In the genomic region with DNA sequence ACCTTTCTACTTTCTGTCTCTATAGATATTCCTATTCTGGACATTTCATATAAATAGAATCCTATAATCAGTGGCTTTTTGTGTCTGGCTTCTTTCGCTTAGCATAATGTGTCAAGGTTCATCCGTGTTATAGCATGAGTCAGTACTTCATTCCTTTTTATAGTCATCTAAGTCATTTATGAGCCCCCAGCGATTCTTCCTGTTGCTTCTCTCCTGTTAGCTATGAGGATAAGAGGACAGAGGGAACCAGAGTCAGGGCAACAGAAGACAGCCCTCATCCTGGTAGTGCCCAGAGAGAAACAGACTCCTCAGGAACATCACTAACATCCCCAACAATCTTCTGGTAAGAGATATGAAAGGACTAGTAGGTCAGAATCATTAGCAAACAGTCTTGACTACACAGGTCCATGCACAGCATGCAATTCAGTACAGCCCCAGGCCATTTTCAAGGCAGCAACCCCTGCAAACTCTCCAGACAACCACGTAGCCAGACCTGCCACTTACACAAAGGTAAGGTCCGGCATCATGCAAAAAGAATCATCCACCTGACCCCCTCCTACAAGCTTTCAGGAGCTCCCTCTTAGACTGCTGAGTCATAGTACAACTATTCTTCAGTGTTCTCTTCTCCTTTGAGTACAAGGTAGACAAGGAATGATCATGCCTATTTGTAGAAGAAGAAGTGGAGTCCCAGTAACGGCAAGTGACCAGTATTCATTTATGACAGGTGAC, we compare ENCODE assay signal across 18 cellular contexts.
DNase-seq lines count a peak whose midpoint lies in the region; ATAC-seq and TF ChIP-seq lines count a peak whose summit lies in the region.
"Had no signal": no experiment of that assay in that cellular context is flagged by ENCODE, and none has a peak within 500 bp of the region (broad histone marks: within the 10 kb centered on the region; RNA-seq: fewer than 3 reads in every experiment).

No MANE protein-coding gene starts in this region.

- TF ChIP-seq POLR2A in transverse colon (IDR thresholded peaks at IDR 0.05), result no peak

- peaks cover 11% of the 10 kb centered on the region for H3K27me3 Mint-ChIP-seq in activated CD4-positive, alpha-beta T cell treated with anti-CD3 and anti-CD28 coated beads, Interleukin-2, amount 10 ng/mL, durations not matched to agents 7 days and 5 days

- POLR2A ChIA-PET in activated CD4-positive, alpha-beta T cell treated with anti-CD3 and anti-CD28 coated beads, Interleukin-2, amount 10 ng/mL, durations not matched to agents 7 days and 5 days (lab: Charles Lee), result no interaction called here

- no peak overlapping the region for H3K4me3 Mint-ChIP-seq in activated CD4-positive, alpha-beta T cell treated with anti-CD3 and anti-CD28 coated beads, Interleukin-2, amount 10 ng/mL, durations not matched to agents 7 days and 5 days
- H3K4me3 Mint-ChIP-seq: activated CD4-positive, alpha-beta T cell treated with anti-CD3 and anti-CD28 coated beads for 36 hours; immature natural killer cell; T-helper 2 cell treated with Interferon-gamma antibody and Interleukin-4, amounts not matched to agents 5 μg/mL and 100 μg/mL, for 36 hours had no signal

- no peaks in the 10 kb centered on the region for H3K9me3 Mint-ChIP-seq in activated CD4-positive, alpha-beta T cell treated with anti-CD3 and anti-CD28 coated beads, Interleukin-2, amount 10 ng/mL, durations not matched to agents 7 days and 5 days
- H3K9me3 Mint-ChIP-seq: T-helper 2 cell treated with Interferon-gamma antibody and Interleukin-4, amounts not matched to agents 5 μg/mL and 100 μg/mL, for 36 hours had no signal

- intact Hi-C loops in left colon (cut with DNase I, micrococcal nuclease) (no loop called here), transverse colon (cut with DNase I; ENCODE audit: low total_unique reads) (no loop called here)

- no peaks in the 10 kb centered on the region for H3K27me3 ChIP-seq in transverse colon
- H3K27me3 ChIP-seq in effector memory CD4-positive, alpha-beta T cell (replicated peaks; ENCODE audit: control insufficient read depth, insufficient read depth, low read length, poor library complexity, severe bottlenecking), result no peaks in the 10 kb centered on the region
- H3K27me3 ChIP-seq: BLaER1 had no signal

- no peaks in the 10 kb centered on the region for H3K9me3 ChIP-seq in transverse colon
- H3K9me3 ChIP-seq in effector memory CD4-positive, alpha-beta T cell (ENCODE audit: control insufficient read depth, low read length), result no peaks in the 10 kb centered on the region
- H3K9me3 ChIP-seq: BLaER1, thoracic aorta had no signal

- no peak for TF ChIP-seq CTCF in transverse colon (IDR thresholded peaks at IDR 0.05)

- H3K27ac Mint-ChIP-seq in activated CD4-positive, alpha-beta T cell treated with anti-CD3 and anti-CD28 coated beads, Interleukin-2, amount 10 ng/mL, durations not matched to agents 7 days and 5 days, result no peak overlapping the region
- H3K27ac Mint-ChIP-seq: activated CD4-positive, alpha-beta T cell treated with anti-CD3 and anti-CD28 coated beads for 36 hours; immature natural killer cell; T-helper 2 cell treated with Interferon-gamma antibody and Interleukin-4, amounts not matched to agents 5 μg/mL and 100 μg/mL, for 36 hours had no signal

- H3K27ac ChIP-seq in transverse colon, result peak overlapping the region; percentile 31 to 64 (median 60)
- no peak overlapping the region for H3K27ac ChIP-seq in effector memory CD4-positive, alpha-beta T cell (ENCODE audit: insufficient read depth, low read length, poor library complexity, severe bottlenecking)
- H3K27ac ChIP-seq: BLaER1, thoracic aorta had no signal

- no peaks in the 10 kb centered on the region for H3K36me3 Mint-ChIP-seq in activated CD4-positive, alpha-beta T cell treated with anti-CD3 and anti-CD28 coated beads, Interleukin-2, amount 10 ng/mL, durations not matched to agents 7 days and 5 days (ENCODE audit: low read depth)
- H3K36me3 Mint-ChIP-seq: immature natural killer cell had no signal

- no peaks in the 10 kb centered on the region for H3K4me1 Mint-ChIP-seq in activated CD4-positive, alpha-beta T cell treated with anti-CD3 and anti-CD28 coated beads, Interleukin-2, amount 10 ng/mL, durations not matched to agents 7 days and 5 days
- H3K4me1 Mint-ChIP-seq: activated CD4-positive, alpha-beta T cell treated with anti-CD3 and anti-CD28 coated beads for 36 hours; immature natural killer cell had no signal

- H3K4me1 ChIP-seq in transverse colon, result peaks cover 3 to 24% (median 8%) of the 10 kb centered on the region in 4 donors
- no peaks in the 10 kb centered on the region for H3K4me1 ChIP-seq in effector memory CD4-positive, alpha-beta T cell (ENCODE audit: control insufficient read depth, insufficient read depth, low read length, poor library complexity, severe bottlenecking)

- no peak overlapping the region for H3K4me3 ChIP-seq in transverse colon
- no peak overlapping the region for H3K4me3 ChIP-seq in effector memory CD4-positive, alpha-beta T cell (ENCODE audit: insufficient read depth, low read depth, low read length, poor library complexity, severe bottlenecking)
- H3K4me3 ChIP-seq: BLaER1, thoracic aorta had no signal

- no peak for TF ChIP-seq EP300 in transverse colon (IDR thresholded peaks at IDR 0.05; ENCODE audit: low read depth)

- DNase-seq in HT-29 (ENCODE audit: low spot score) (peak; percentile 65), T1000 (lab: John Stamatoyannopoulos, UW) (peak; percentile 23), left colon (no peak), transverse colon (no peak)
- no peak for DNase-seq in effector memory CD4-positive, alpha-beta T cell
- no peak for DNase-seq in activated CD4-positive, alpha-beta T cell treated with anti-CD3 and anti-CD28 coated beads, Interleukin-2, amount 10 ng/mL, durations not matched to agents 7 days and 5 days
- DNase-seq: activated CD4-positive, alpha-beta T cell treated with anti-CD3 and anti-CD28 coated beads for 36 hours; activated CD8-positive, alpha-beta memory T cell treated with anti-CD3 and anti-CD28 coated beads, Interleukin-2, amount 50 U/mL, for 4 hours; activated naive CD4-positive, alpha-beta T cell; aorta; glutamatergic neuron; immature natural killer cell; NCI-H345; SIG-M5 had no signal

- peak; percentile 93 for ATAC-seq in left colon
- ATAC-seq in HG02798 (IDR thresholded peaks at IDR 0.05; ENCODE audit: poor library complexity, unreplicated experiment), result no peak
- ATAC-seq: activated CD4-positive, alpha-beta T cell treated with anti-CD3 and anti-CD28 coated beads for 36 hours had no signal

- in situ Hi-C loops in transverse colon (cut with MboI; ENCODE audit: low pct_ligation_motif_present in 1 of 4, low pct_unique_long_range_greater_than_20kb in 1 of 4, low sequenced_read_pairs in 3 of 4), result no loop called here

- CTCF ChIA-PET in activated CD4-positive, alpha-beta T cell treated with anti-CD3 and anti-CD28 coated beads, Interleukin-2, amount 10 ng/mL, durations not matched to agents 7 days and 5 days (lab: Charles Lee), result no interaction called here

- WGBS in transverse colon (ENCODE audit: low coverage in 1 of 2), 2 donors, result 54 to 78% methylated on average over 6 of the region's 6 CpGs

- no peaks in the 10 kb centered on the region for H3K36me3 ChIP-seq in transverse colon
- H3K36me3 ChIP-seq in effector memory CD4-positive, alpha-beta T cell (ENCODE audit: control insufficient read depth, insufficient read depth, low read length), result no peaks in the 10 kb centered on the region

Comparison
In these comparisons a context has a peak if more than half of its experiments do, and no peak if none do; other contexts are left out.
1. DNase-seq: peak in HT-29 (single experiment) and T1000 (single experiment); none in left colon (0 of 2), transverse colon (single experiment), effector memory CD4-positive, alpha-beta T cell (0 of 3) and activated CD4-positive, alpha-beta T cell treated with anti-CD3 and anti-CD28 coated beads, Interleukin-2, amount 10 ng/mL, durations not matched to agents 7 days and 5 days (single experiment).